ENCODE assay signal across 8 cellular contexts in the genomic region with DNA sequence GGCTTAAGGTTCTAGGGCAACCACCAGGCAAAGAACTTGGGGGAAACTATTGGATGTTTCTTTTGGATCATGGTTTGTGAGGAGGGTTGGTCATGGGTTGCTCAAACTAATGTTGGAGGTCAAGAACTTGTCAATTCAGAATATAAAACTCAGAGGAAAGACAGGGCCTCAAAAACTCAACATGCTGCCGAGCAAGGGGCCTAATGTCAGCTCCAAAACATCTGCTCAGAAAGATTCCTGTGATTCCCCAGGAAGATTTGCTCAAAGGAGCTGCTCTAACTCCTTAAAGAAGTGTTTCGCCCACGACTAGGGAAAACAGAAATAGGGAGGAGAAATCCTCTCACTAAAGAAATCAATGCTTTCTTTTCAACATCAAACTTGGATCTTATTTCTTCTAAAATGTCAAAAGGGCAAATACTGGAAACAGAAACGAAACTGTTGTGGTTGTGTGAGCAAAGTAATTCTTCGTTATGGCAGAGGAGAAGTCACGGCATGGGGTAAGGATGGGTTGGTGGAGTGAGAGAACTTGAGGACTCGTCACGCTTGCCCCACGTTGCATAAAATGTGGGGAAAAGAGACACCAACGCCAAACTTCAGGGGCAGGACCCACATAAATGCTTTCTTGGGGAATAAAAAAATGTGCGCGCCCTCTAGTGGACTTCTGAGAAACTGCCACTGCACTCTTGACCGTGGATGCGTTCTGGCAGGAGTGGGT. TPM values are rescaled to one million over a fixed set of nuclear protein-coding genes. Genes with fewer than 3 reads are reported as not detected.
A peak's percentile ranks its signal among the peaks of the same experiment; 100 is the strongest.
DNase-seq lines count a peak whose midpoint lies in the region; ATAC-seq, FAIRE-seq and TF ChIP-seq lines count a peak whose summit lies in the region.

No MANE protein-coding gene starts in this region.

- peak; percentile 29 to 50 for DNase-seq in Kasumi-1 (lab: John Stamatoyannopoulos, UW)
- peak in 3 of 5 experiments; percentile 10 to 92 (median 15) for DNase-seq in T-helper 2 cell
- DNase-seq in K562 (ENCODE audit: extremely low read depth in 1 of 4, low spot score in 3 of 4), result peak; percentile 64 to 73 (median 68)
- peak; percentile 50 for DNase-seq in iris pigment epithelial cell (ENCODE audit: low read depth)
- DNase-seq in stimulated activated CD4-positive, alpha-beta T cell treated with anti-CD3 and anti-CD28 coated beads, Interleukin-12 subunit alpha, Interleukin-12 subunit beta, amount 100 ng/mL, for 48 hours (ENCODE audit: low read depth in 2 of 3, low spot score in 1 of 3), result peak; percentile 38 to 60 (median 44)
- DNase-seq in ureter (ENCODE audit: low spot score), result no peak

- H3K4me1 ChIP-seq in K562 (replicated peaks in 1 of 2; ENCODE audit: control insufficient read depth in 2 of 2, insufficient read depth in 2 of 2, low read length in 2 of 2), result peaks cover 0 to 7% of the 10 kb centered on the region in 2 experiments; a peak in 3 of 5 replicates

- no peak overlapping the region for H3K27ac ChIP-seq in K562 (ENCODE audit: extremely low read depth, low read depth, low read length)

- H3K9ac ChIP-seq in K562 (ENCODE audit: insufficient read depth in 1 of 2, low read depth in 2 of 2, low read length in 2 of 2), result no peak overlapping the region

- no TSS peak for BruUV-seq in K562 (replicated peaks; lab: Mats Ljungman, UMichigan)

- TF ChIP-seq EP300 in K562 (IDR thresholded peaks at IDR 0.05; ENCODE audit: low read length), result no peak

- TF ChIP-seq CTCF in GM12801 (IDR thresholded peaks at IDR 0.05; ENCODE audit: extremely low read depth, insufficient read length) (peak; percentile 68), K562 (IDR thresholded peaks at IDR 0.05 in 2 of 3, conservative IDR thresholded peaks at IDR 0.05 in 1 of 3; ENCODE audit: insufficient read depth in 2 of 3, low read depth in 1 of 3, low read length in 3 of 3) (peak; percentile 68 to 85 (median 82))

- WGBS in K562 (ENCODE audit: insufficient coverage, low coverage, missing lambda C conversion rate), result 18% methylated on average over 13 of the region's 14 CpGs

- CTCF ChIA-PET in K562 (lab: Yijun Ruan, JAX; ENCODE audit: low intra/inter-chr PET ratio), result interaction anchor here (0.6 to 2.3 kb wide), 3 partner anchors 182 to 316 kb away, joined by 3 to 12 read pairs (median 4); no protein-coding TSS in a partner anchor

- H4K20me1 ChIP-seq in K562 (replicated peaks; ENCODE audit: control insufficient read depth, insufficient read depth, low read length), result no peaks in the 10 kb centered on the region

- no peaks in the 10 kb centered on the region for H3K9me1 ChIP-seq in K562 (ENCODE audit: control insufficient read depth, insufficient read depth, low read length)

- in situ Hi-C loops in K562 (cut with MboI), result loop anchor here (25.0 kb wide), 1 partner anchor 547 kb away; no protein-coding TSS in a partner anchor

- no peaks in the 10 kb centered on the region for H3K36me3 ChIP-seq in K562 (ENCODE audit: control insufficient read depth, insufficient read depth, low read length)

- peak overlapping the region; percentile 58; the same call in 1 of the 2 replicates for H2AFZ ChIP-seq in K562 (ENCODE audit: low read depth, low read length)

- TF ChIP-seq RAD21 in K562 (CRISPR knock-in tag; conservative IDR thresholded peaks at IDR 0.05 in 1 of 2, IDR thresholded peaks at IDR 0.05 in 1 of 2), result peak; percentile 54 to 71

- ATAC-seq in GM21786 (IDR thresholded peaks at IDR 0.05; ENCODE audit: unreplicated experiment), result peak; percentile 50
- peak; percentile 68 for ATAC-seq in K562

- H3K9me3 ChIP-seq in K562 (replicated peaks; ENCODE audit: control insufficient read depth, insufficient read depth, low read depth, low read length), result no peaks in the 10 kb centered on the region

- 0 out of 2 replicates have a peak overlapping the region, but pooled peaks have one; percentile 11 for H3K4me2 ChIP-seq in K562 (ENCODE audit: insufficient read depth, low read length)

- H3K4me3 ChIP-seq in K562, result no peak overlapping the region

- H3K27me3 ChIP-seq in K562 (ENCODE audit: control insufficient read depth in 2 of 2, insufficient read depth in 2 of 2, low read length in 2 of 2), result no peaks in the 10 kb centered on the region

- no peak for TF ChIP-seq POLR2A in K562 (conservative IDR thresholded peaks at IDR 0.05)

- intact Hi-C loops in K562 (cut with micrococcal nuclease), result loop anchor here (1.0 to 5.0 kb wide), 4 partner anchors 183 to 543 kb away; a partner anchor contains a TSS

- POLR2A ChIA-PET in K562 (lab: Yijun Ruan, JAX), result no interaction called here

- no peaks in the 10 kb centered on the region for H3K79me2 ChIP-seq in K562 (ENCODE audit: control insufficient read depth, insufficient read depth, low read length)

- FAIRE-seq in K562 (lab: Jason Lieb, UNC), result peak; percentile 65

TF ChIP-seq in K562, 482 proteins besides CTCF, POLR2A, EP300 and RAD21 (continues in another document):
- TF ChIP-seq, protein P1, sequence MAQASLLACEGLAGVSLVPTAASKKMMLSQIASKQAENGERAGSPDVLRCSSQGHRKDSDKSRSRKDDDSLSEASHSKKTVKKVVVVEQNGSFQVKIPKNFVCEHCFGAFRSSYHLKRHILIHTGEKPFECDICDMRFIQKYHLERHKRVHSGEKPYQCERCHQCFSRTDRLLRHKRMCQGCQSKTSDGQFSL (CRISPR knock-in tag; IDR thresholded peaks at IDR 0.05), result no peak
- TF ChIP-seq, protein P1 (tag; IDR thresholded peaks at IDR 0.05), result no peak
- 0 out of 2 replicates have a peak, but pooled peaks have one; percentile 21 for TF ChIP-seq TEAD4 (IDR thresholded peaks at IDR 0.05; ENCODE audit: low read length)
- no peak for TF ChIP-seq TEAD4 (CRISPR knock-in tag; IDR thresholded peaks at IDR 0.05; ENCODE audit: borderline replicate concordance)
- TF ChIP-seq, protein P2, sequence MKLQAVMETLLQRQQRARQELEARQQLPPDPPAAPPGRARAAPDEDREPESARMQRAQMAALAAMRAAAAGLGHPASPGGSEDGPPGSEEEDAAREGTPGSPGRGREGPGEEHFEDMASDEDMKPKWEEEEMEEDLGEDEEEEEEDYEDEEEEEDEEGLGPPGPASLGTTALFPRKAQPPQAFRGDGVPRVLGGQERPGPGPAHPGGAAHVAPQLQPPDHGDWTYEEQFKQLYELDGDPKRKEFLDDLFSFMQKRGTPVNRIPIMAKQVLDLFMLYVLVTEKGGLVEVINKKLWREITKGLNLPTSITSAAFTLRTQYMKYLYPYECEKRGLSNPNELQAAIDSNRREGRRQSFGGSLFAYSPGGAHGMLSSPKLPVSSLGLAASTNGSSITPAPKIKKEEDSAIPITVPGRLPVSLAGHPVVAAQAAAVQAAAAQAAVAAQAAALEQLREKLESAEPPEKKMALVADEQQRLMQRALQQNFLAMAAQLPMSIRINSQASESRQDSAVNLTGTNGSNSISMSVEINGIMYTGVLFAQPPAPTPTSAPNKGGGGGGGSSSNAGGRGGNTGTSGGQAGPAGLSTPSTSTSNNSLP (IDR thresholded peaks at IDR 0.05; ENCODE audit: borderline replicate concordance, low read depth, low read length), result 0 out of 2 replicates have a peak, but pooled peaks have one; percentile 21
- TF ChIP-seq SMC3 (conservative IDR thresholded peaks at IDR 0.05; ENCODE audit: insufficient read depth, low read depth, low read length), result peak; percentile 76

RNA-seq across cellular contexts. Expression of a gene that starts 3.8 kb away (rescaled TPM):
- 13.0 and 14.3 TPM in 2 replicates for total RNA-seq in K562 (2011; cell fraction: chromatin; rRNA removed; ENCODE audit: low replicate concordance)
- 2.6 and 6.8 TPM in 2 replicates for total RNA-seq in K562 (2011; cell fraction: nucleolus; rRNA removed)
- total RNA-seq in K562 (2011; cell fraction: nucleoplasm; rRNA removed), result 9.0 and 10.3 TPM in 2 replicates
- total RNA-seq in K562 (2014; rRNA removed) (2.8 and 4.5 TPM in 2 replicates), K562 (2014; rRNA removed; fragmentation: Illumina TruSeq; extraction: Trizol) (4.0 and 6.5 TPM in 2 replicates), K562 (2015; rRNA removed; fragmentation: Illumina TruSeq; extraction: Trizol) (11.5 and 11.6 TPM in 2 replicates), K562 (2021) (5.5 and 5.9 TPM in 2 replicates), ureter (9.2 TPM)
- polyA plus RNA-seq in K562 (2011; rRNA removed) (3.7 and 4.4 TPM in 2 replicates), K562 (2014; fragmentation: Illumina TruSeq; extraction: Trizol) (4.2 and 5.5 TPM in 2 replicates), K562 (2014; fragmentation: Nextera tagmentation; extraction: Ambion mirVana) (10 to 100 TPM in 1 of 2 experiments, 1 to 10 TPM in 1; 8.3 to 13.9 TPM), K562 (2014; rRNA removed) (4.1 and 7.1 TPM in 2 replicates)
- 4.6 and 7.0 TPM in 2 replicates for polyA plus RNA-seq in K562 (2011; cell fraction: cytosol; rRNA removed)
- polyA plus RNA-seq in K562 (2011; cell fraction: nucleus; rRNA removed), result 0.87 and 3.0 TPM in 2 replicates
- polyA plus RNA-seq in K562 (2012), result 7.3 and 18.9 TPM in 2 replicates
- polyA minus RNA-seq in K562 (2011; rRNA and poly(A)+ RNA removed), result 4.9 and 5.4 TPM in 2 replicates
- 0.73 and 1.2 TPM in 2 replicates for polyA minus RNA-seq in K562 (2011; cell fraction: cytosol; rRNA and poly(A)+ RNA removed)
- polyA minus RNA-seq in K562 (2011; cell fraction: nucleus; rRNA and poly(A)+ RNA removed), result 2.2 and 2.4 TPM in 2 replicates
